Comparison of ENCODE assay signal across 8 cellular contexts in genomic region chr18:56650944-56651770, GRCh38. TPM values are rescaled to one million over a fixed set of nuclear protein-coding genes. Genes with fewer than 3 reads are reported as not detected.
DNase-seq lines count a peak whose midpoint lies in the region; ATAC-seq and TF ChIP-seq lines count a peak whose summit lies in the region.

WDR7 (plus strand) TSS chr18:56651359; CDS start chr18:56672516, 21,157 bp downstream.

- peaks cover 9% of the 10 kb centered on the region for H3K36me3 Mint-ChIP-seq in T-helper 1 cell treated with Interleukin-12 subunit alpha and Interleukin-12 subunit beta and Interleukin-4 antibody, amounts not matched to agents 30 μg/mL and 1 μg/mL, for 36 hours (ENCODE audit: low read depth)

- no peaks in the 10 kb centered on the region for H3K9me3 Mint-ChIP-seq in T-helper 1 cell treated with Interleukin-12 subunit alpha and Interleukin-12 subunit beta and Interleukin-4 antibody, amounts not matched to agents 30 μg/mL and 1 μg/mL, for 36 hours

- H3K36me3 ChIP-seq in upper lobe of right lung: no peaks in the 10 kb centered on the region

- DNase-seq in GM13977 (ENCODE audit: low spot score) (peak; percentile 76), NCI-H1694 (lab: John Stamatoyannopoulos, UW) (peak; percentile 91), amygdala (lab: John Stamatoyannopoulos, UW) (peak; percentile 65 to 99 (median 95)), left cardiac atrium (peak; percentile 98), posterior vena cava (ENCODE audit: low spot score) (peak; percentile 99), upper lobe of right lung (peak; percentile 98)

- H3K4me1 Mint-ChIP-seq in T-helper 1 cell treated with Interleukin-12 subunit alpha and Interleukin-12 subunit beta and Interleukin-4 antibody, amounts not matched to agents 30 μg/mL and 1 μg/mL, for 36 hours (ENCODE audit: low read depth): peaks cover 50% of the 10 kb centered on the region

- in situ Hi-C loops in GM13977 (cut with MboI; ENCODE audit: low pct_unique_long_range_greater_than_20kb, low sequenced_read_pairs, unreplicated experiment): no loop called here

- H3K27ac Mint-ChIP-seq in T-helper 1 cell treated with Interleukin-12 subunit alpha and Interleukin-12 subunit beta and Interleukin-4 antibody, amounts not matched to agents 30 μg/mL and 1 μg/mL, for 36 hours: peak within 1 kb of the TSS; percentile 91

- H3K9me3 ChIP-seq in upper lobe of right lung: no peaks in the 10 kb centered on the region

- ATAC-seq in HG02884 (IDR thresholded peaks at IDR 0.05; ENCODE audit: unreplicated experiment) (peak; percentile 94), left cardiac atrium (peak; percentile 99 to 100), upper lobe of right lung (peak; percentile 99)

- H3K4me3 Mint-ChIP-seq in T-helper 1 cell treated with Interleukin-12 subunit alpha and Interleukin-12 subunit beta and Interleukin-4 antibody, amounts not matched to agents 30 μg/mL and 1 μg/mL, for 36 hours: peak within 1 kb of the TSS; percentile 92

- H3K27me3 Mint-ChIP-seq in T-helper 1 cell treated with Interleukin-12 subunit alpha and Interleukin-12 subunit beta and Interleukin-4 antibody, amounts not matched to agents 30 μg/mL and 1 μg/mL, for 36 hours (ENCODE audit: low read depth): no peaks in the 10 kb centered on the region

- TF ChIP-seq CTCF in GM13977 (IDR thresholded peaks at IDR 0.05; ENCODE audit: extremely low read depth, insufficient read depth, missing control alignments) (no peak), upper lobe of right lung (IDR thresholded peaks at IDR 0.05) (no peak)

- H3K27me3 ChIP-seq in upper lobe of right lung: no peaks in the 10 kb centered on the region

- peak within 1 kb of the TSS; percentile 82 for H3K4me3 ChIP-seq in upper lobe of right lung

- H3K27ac ChIP-seq in upper lobe of right lung: peak within 1 kb of the TSS; percentile 81

- H3K4me1 ChIP-seq in upper lobe of right lung: peaks cover 21% of the 10 kb centered on the region

- intact Hi-C loops in left cardiac atrium (cut with DNase I) (no loop called here), posterior vena cava (cut with DNase I) (no loop called here), upper lobe of right lung (cut with DNase I) (no loop called here)

RNA-seq across cellular contexts. Expression of gene WDR7, which starts in this region (rescaled TPM):
- total RNA-seq in left cardiac atrium: 10 to 100 TPM; 23.2 to 29.1 TPM
- total RNA-seq in posterior vena cava: 10 to 100 TPM; 24.9 to 27.3 TPM
- 30.7 TPM for total RNA-seq in upper lobe of right lung

Comparison
In these comparisons a context has a peak if more than half of its experiments do, and no peak if none do; other contexts are left out.
1. Peak in every context shown above with its lines: DNase-seq, ATAC-seq, H3K4me3 ChIP-seq and H3K27ac ChIP-seq.